ENCODE assay signal across 19 cellular contexts in genomic region chr13:93345061-93345460, GRCh38.
"Had no signal": no experiment of that assay in that cellular context is flagged by ENCODE, and none has a peak within 500 bp of the region (broad histone marks: within the 10 kb centered on the region; RNA-seq: fewer than 3 reads in every experiment).

No MANE protein-coding gene starts in this region.

- H3K27me3 ChIP-seq: gastrocnemius medialis, heart right ventricle, pancreas, right lobe of liver, spleen, tibial artery, upper lobe of left lung, uterus had no signal

- ATAC-seq: gastrocnemius medialis; heart right ventricle; left lobe of liver; natural killer cell treated with Interleukin-12 subunit alpha and Interleukin-12 subunit beta and Interleukin-15 and Interleukin-18, amount 100 ng/mL, for 72 hours; pancreas; right lobe of liver; stimulated activated memory B cell treated with anti-CD40 and anti-IgM and Interleukin-4, amounts not matched to agents 10 μg/mL and 1 μg/mL and 100 μg/mL, for 72 hours had no signal

- H3K4me3 ChIP-seq: gastrocnemius medialis, heart right ventricle, pancreas, right lobe of liver, spleen, tibial artery, upper lobe of left lung, uterus had no signal

- H3K27ac ChIP-seq: gastrocnemius medialis, heart right ventricle, pancreas, right lobe of liver, spleen, tibial artery, upper lobe of left lung, uterus had no signal

- H3K36me3 ChIP-seq: gastrocnemius medialis, heart right ventricle, pancreas, right lobe of liver, spleen, tibial artery, upper lobe of left lung, uterus had no signal

- H3K9me3 ChIP-seq: gastrocnemius medialis, pancreas, right lobe of liver, uterus had no signal

- DNase-seq: dermis blood vessel endothelial cell; effector CD4-positive, alpha-beta T cell; gastrocnemius medialis; heart right ventricle; islet precursor cell; mammary epithelial cell; occipital lobe; pancreas; right lobe of liver; spleen; stimulated activated CD4-positive, alpha-beta T cell treated with anti-CD3 and anti-CD28 coated beads, Interleukin-15, amount 100 ng/mL, for 24 hours; stimulated activated CD4-positive, alpha-beta T cell treated with anti-CD3 and anti-CD28 coated beads, Interleukin-1b, Interleukin-23, amount 100 ng/mL, for 48 hours; stimulated activated CD4-positive, alpha-beta T cell treated with anti-CD3 and anti-CD28 coated beads, Interleukin-4, amount 100 ng/mL, for 24 hours; tibial artery; upper lobe of left lung; uterus had no signal

- H3K4me1 ChIP-seq: gastrocnemius medialis, heart right ventricle, pancreas, right lobe of liver, spleen, tibial artery, upper lobe of left lung, uterus had no signal
